21 cellular contexts compared by ENCODE assay signal in the genomic region with DNA sequence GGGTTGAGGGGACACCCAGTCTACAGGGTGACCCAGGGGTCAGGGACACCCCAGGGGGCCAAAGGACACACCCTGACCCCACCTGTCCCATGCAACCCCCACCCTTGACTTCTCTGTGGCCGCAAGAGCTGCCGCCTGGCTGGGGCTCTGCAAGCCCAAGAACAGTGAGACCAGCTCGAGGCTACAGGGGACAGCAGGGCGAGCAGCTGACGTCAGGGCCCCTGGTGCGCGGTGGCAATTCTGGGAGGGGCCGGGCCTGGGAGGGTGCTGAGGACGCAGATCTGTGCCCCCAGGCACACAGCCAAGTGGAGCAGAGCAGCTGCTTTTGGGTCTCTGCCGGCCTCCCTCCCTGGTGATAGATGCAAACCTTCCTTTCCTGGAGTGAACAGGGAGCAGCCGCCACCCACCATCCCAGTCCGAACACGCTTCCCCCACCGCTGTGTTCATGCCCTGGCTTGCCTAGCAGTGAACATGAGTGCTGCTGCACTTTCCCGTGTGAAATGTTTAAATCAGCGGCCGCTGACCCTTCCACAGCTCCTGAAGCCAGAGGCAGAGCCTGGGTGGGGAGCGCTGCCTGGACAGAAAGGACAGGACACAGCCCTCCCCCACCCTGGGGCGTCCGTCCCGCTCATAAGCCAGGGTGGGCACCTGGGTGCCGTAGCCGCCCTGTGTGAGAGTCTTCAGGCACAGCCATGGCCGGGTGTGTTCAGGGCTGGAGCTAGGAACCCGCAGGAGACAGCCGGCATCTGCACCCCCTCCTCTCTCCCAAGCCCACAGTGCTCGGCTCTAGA. TPM values are rescaled to one million over a fixed set of nuclear protein-coding genes. Genes with fewer than 3 reads are reported as not detected.
DNase-seq lines count a peak whose midpoint lies in the region; ATAC-seq and TF ChIP-seq lines count a peak whose summit lies in the region.
"Had no signal": no experiment of that assay in that cellular context is flagged by ENCODE, and none has a peak within 500 bp of the region (broad histone marks: within the 10 kb centered on the region; RNA-seq: fewer than 3 reads in every experiment).

No MANE protein-coding gene starts in this region.

- H3K36me3 ChIP-seq in left ventricle myocardium inferior, result peaks cover 35% of the 10 kb centered on the region
- peaks cover 10 to 48% of the 10 kb centered on the region in 2 donors for H3K36me3 ChIP-seq in neuronal stem cell (replicated peaks in 1 of 2; ENCODE audit: control insufficient read depth in 2 of 2, insufficient read depth in 2 of 2, low read length in 2 of 2)
- peaks cover 0 to 26% of the 10 kb centered on the region in 2 donors for H3K36me3 ChIP-seq in vagina

- H2BK5ac ChIP-seq in neuronal stem cell (ENCODE audit: low read length), result peak overlapping the region; percentile 44

- no peak for TF ChIP-seq POLR2A in vagina (IDR thresholded peaks at IDR 0.05)

- H3K9ac ChIP-seq in neuronal stem cell (ENCODE audit: low read depth, low read length, poor library complexity), result no peak overlapping the region
- H3K9ac ChIP-seq: KMS-11 had no signal

- H3K79me1 ChIP-seq in neuronal stem cell (ENCODE audit: low read depth, low read length), result no peaks in the 10 kb centered on the region

- H2BK12ac ChIP-seq in neuronal stem cell (ENCODE audit: low read length), result no peak overlapping the region

- no peak for ATAC-seq in HG03521 (IDR thresholded peaks at IDR 0.05; ENCODE audit: unreplicated experiment)
- ATAC-seq: HCT116; stimulated activated naive CD8-positive, alpha-beta T cell treated with anti-CD3 and anti-CD28 coated beads, Interleukin-15, Interleukin-2, amounts not matched to agents 100 U/mL and 50 U/mL, for 24 hours had no signal

- TF ChIP-seq CTCF in left ventricle myocardium inferior (IDR thresholded peaks at IDR 0.05; ENCODE audit: borderline replicate concordance) (no peak), epithelial cell of esophagus (IDR thresholded peaks at IDR 0.05; ENCODE audit: insufficient read depth, low read depth, low read length, missing control alignments) (no peak), vagina (IDR thresholded peaks at IDR 0.05) (no peak)

- peaks cover 6% of the 10 kb centered on the region for H3K9me3 ChIP-seq in left ventricle myocardium inferior (replicated peaks)
- peaks cover 15 to 39% of the 10 kb centered on the region in 2 donors for H3K9me3 ChIP-seq in neuronal stem cell (replicated peaks in 1 of 2; ENCODE audit: control insufficient read depth in 2 of 2, insufficient read depth in 1 of 2, low read depth in 1 of 2, low read length in 2 of 2)
- no peaks in the 10 kb centered on the region for H3K9me3 ChIP-seq in vagina

- H3K18ac ChIP-seq in neuronal stem cell (ENCODE audit: low read length), result peak overlapping the region; percentile 13

- no peak overlapping the region for H2BK15ac ChIP-seq in neuronal stem cell (ENCODE audit: low read length)

- intact Hi-C loops in cardiac septum (cut with DNase I), result no loop called here
- intact Hi-C loops in left ventricle myocardium inferior (cut with micrococcal nuclease), result no loop called here
- intact Hi-C loops in vagina (cut with DNase I), result no loop called here

- H3K4me1 ChIP-seq in left ventricle myocardium inferior (no peaks in the 10 kb centered on the region), neuronal stem cell (ENCODE audit: control insufficient read depth in 2 of 2, insufficient read depth in 1 of 2, low read depth in 1 of 2, low read length in 2 of 2) (no peaks in the 10 kb centered on the region), vagina (peaks cover 11% of the 10 kb centered on the region)
- H3K4me1 ChIP-seq: left lung had no signal

- H2BK120ac ChIP-seq in neuronal stem cell (ENCODE audit: low read depth, low read length), result no peak overlapping the region

- no peak overlapping the region for H4K91ac ChIP-seq in neuronal stem cell (ENCODE audit: low read depth, low read length, poor library complexity)

- H3K14ac ChIP-seq in neuronal stem cell (ENCODE audit: low read length), result no peak overlapping the region

- no peak overlapping the region for H3K27ac ChIP-seq in left ventricle myocardium inferior (replicated peaks)
- H3K27ac ChIP-seq in neuronal stem cell (replicated peaks; ENCODE audit: low read length), result no peak overlapping the region
- H3K27ac ChIP-seq in vagina, result no peak overlapping the region
- H3K27ac ChIP-seq: coronary artery, KMS-11, left lung had no signal

- H3K4me3 ChIP-seq in left ventricle myocardium inferior, result no peak overlapping the region
- no peak overlapping the region for H3K4me3 ChIP-seq in epithelial cell of esophagus (ENCODE audit: low read length)
- no peak overlapping the region for H3K4me3 ChIP-seq in neuronal stem cell (ENCODE audit: low read length in 2 of 2)
- no peak overlapping the region for H3K4me3 ChIP-seq in vagina
- H3K4me3 ChIP-seq: coronary artery, left lung had no signal

- no peak overlapping the region for H3K23ac ChIP-seq in neuronal stem cell (ENCODE audit: low read depth, low read length, poor library complexity)

- no CpG with 5 or more reads among the region's 27 CpGs for WGBS in neuronal stem cell (ENCODE audit: extremely low coverage in 2 of 2, insufficient read length in 2 of 2, insufficient replicate concordance in 1 of 2), 2 donors

- DNase-seq in cardiac septum (ENCODE audit: low spot score), result peak; percentile 72
- DNase-seq in left ventricle myocardium inferior, result no peak
- DNase-seq in epithelial cell of esophagus (ENCODE audit: low read depth), result peak; percentile 83
- DNase-seq in neuronal stem cell (ENCODE audit: low spot score), result no peak
- DNase-seq in vagina (ENCODE audit: extremely low spot score in 2 of 2), result peak; percentile 83 to 94
- DNase-seq in stimulated activated CD4-positive, alpha-beta T cell treated with anti-CD3 and anti-CD28 coated beads, Interleukin-4, amount 100 ng/mL, for 1 hour, result no peak
- DNase-seq in NCI-H2029 treated with DMSO at 0.1 percent for 48 hours (lab: John Stamatoyannopoulos, UW), result no peak
- DNase-seq: activated naive CD4-positive, alpha-beta T cell treated with anti-CD3 and anti-CD28 coated beads, Interleukin-2, amount 10 ng/mL, durations not matched to agents 7 days and 5 days; CD4-positive, CD25-positive, alpha-beta regulatory T cell; DMS53; foreskin melanocyte; naive B cell; NCI-H1092; NCI-H2227 treated with DMSO at 0.1 percent for 48 hours; stimulated activated CD4-positive, alpha-beta T cell treated with anti-CD3 and anti-CD28 coated beads, Interleukin-15, amount 100 ng/mL, for 24 hours; stimulated activated naive CD8-positive, alpha-beta T cell treated with anti-CD3 and anti-CD28 coated beads, Interleukin-15, Interleukin-2, amounts not matched to agents 100 U/mL and 50 U/mL, for 24 hours had no signal

- no peak overlapping the region for H2AFZ ChIP-seq in neuronal stem cell (ENCODE audit: low read length)

- H2AK5ac ChIP-seq in neuronal stem cell (ENCODE audit: low read depth, low read length), result no peak overlapping the region

- H3K27me3 ChIP-seq in left ventricle myocardium inferior (ENCODE audit: low read depth) (no peaks in the 10 kb centered on the region), neuronal stem cell (ENCODE audit: control insufficient read depth in 3 of 3, insufficient read depth in 3 of 3, low read depth in 1 of 3, low read length in 3 of 3) (no peaks in the 10 kb centered on the region), vagina (no peaks in the 10 kb centered on the region)
- H3K27me3 ChIP-seq: left lung had no signal

- H3K4ac ChIP-seq in neuronal stem cell (ENCODE audit: low read length), result no peak overlapping the region

- no peak overlapping the region for H3K4me2 ChIP-seq in neuronal stem cell (ENCODE audit: insufficient read depth, low read length, poor library complexity, severe bottlenecking)
- H3K4me2 ChIP-seq: KMS-11 had no signal

- no peak overlapping the region for H4K8ac ChIP-seq in neuronal stem cell (ENCODE audit: low read depth, low read length)

RNA-seq across cellular contexts. Expression of gene SLC66A2, which starts 46.9 kb away (rescaled TPM):
- total RNA-seq in cardiac septum, result 23.5 TPM
- total RNA-seq in left ventricle myocardium inferior, result 27.4 TPM
- 19.1 TPM for polyA plus RNA-seq in neuronal stem cell (2013, experiment 1 of 2)
- polyA plus RNA-seq in neuronal stem cell (2013, experiment 2 of 2), result 18.6 TPM
- 32.2 TPM for total RNA-seq in vagina

RNA-seq across cellular contexts. Expression of gene HSBP1L1, which starts 59.9 kb away (rescaled TPM):
- 7.9 TPM for total RNA-seq in cardiac septum
- total RNA-seq in left ventricle myocardium inferior, result 12.2 TPM
- polyA plus RNA-seq in neuronal stem cell (2013, experiment 1 of 2), result 2.1 TPM
- polyA plus RNA-seq in neuronal stem cell (2013, experiment 2 of 2), result 2.0 TPM
- total RNA-seq in vagina, result 32.2 TPM

Comparison
In these comparisons a context has a peak if more than half of its experiments do, and no peak if none do; other contexts are left out.
1. DNase-seq: peak in cardiac septum (single experiment), epithelial cell of esophagus (single experiment) and vagina (2 of 2); none in left ventricle myocardium inferior (single experiment), neuronal stem cell (single experiment), stimulated activated CD4-positive, alpha-beta T cell treated with anti-CD3 and anti-CD28 coated beads, Interleukin-4, amount 100 ng/mL, for 1 hour (single experiment) and NCI-H2029 treated with DMSO at 0.1 percent for 48 hours (single experiment).